Comparison of ENCODE assay signal across 19 cellular contexts in genomic region chr10:47440207-47440606, GRCh38. TPM values are rescaled to one million over a fixed set of nuclear protein-coding genes. Genes with fewer than 3 reads are reported as not detected.
A peak's percentile ranks its signal among the peaks of the same experiment; 100 is the strongest.
DNase-seq lines count a peak whose midpoint lies in the region; ATAC-seq, FAIRE-seq and TF ChIP-seq lines count a peak whose summit lies in the region.
"Had no signal": no experiment of that assay in that cellular context is flagged by ENCODE, and none has a peak within 500 bp of the region (broad histone marks: within the 10 kb centered on the region; RNA-seq: fewer than 3 reads in every experiment).

No MANE protein-coding gene starts in this region.

- no peak overlapping the region for H3K56ac ChIP-seq in mesendoderm (ENCODE audit: low read length)

- FAIRE-seq in bronchial epithelial cell (lab: Jason Lieb, UNC), result no peak
- FAIRE-seq: A549 had no signal

- TF ChIP-seq RAD21 in Ishikawa (IDR thresholded peaks at IDR 0.05; ENCODE audit: low read depth), result peak; percentile 15; the same call in 1 of the 2 replicates

- intact Hi-C loops in adrenal gland (cut with DNase I), result no loop called here

- H3K9ac ChIP-seq in mesendoderm (ENCODE audit: low read length), result no peak overlapping the region

- H3K4me2 ChIP-seq in mesendoderm (ENCODE audit: low read length), result no peak overlapping the region
- H3K4me2 ChIP-seq: A549 had no signal

- no peaks in the 10 kb centered on the region for H3K9me3 ChIP-seq in adrenal gland (replicated peaks in 1 of 3)

- TF ChIP-seq CTCF in bronchial epithelial cell (IDR thresholded peaks at IDR 0.05; ENCODE audit: insufficient read depth, low read length, severe bottlenecking) (no peak), adrenal gland (IDR thresholded peaks at IDR 0.05) (no peak)

- H3K36me3 ChIP-seq in bronchial epithelial cell (ENCODE audit: control insufficient read depth, insufficient read depth, low read length) (no peaks in the 10 kb centered on the region), mesendoderm (ENCODE audit: control insufficient read depth, insufficient read depth, low read length) (no peaks in the 10 kb centered on the region), adrenal gland (replicated peaks in 1 of 2) (no peaks in the 10 kb centered on the region)

- no peak overlapping the region for H3K23ac ChIP-seq in mesendoderm (ENCODE audit: low read length)

- no peak overlapping the region for H4K5ac ChIP-seq in mesendoderm (ENCODE audit: low read length)

- no peak overlapping the region for H2AK5ac ChIP-seq in mesendoderm (ENCODE audit: low read length)

- no peak overlapping the region for H2BK15ac ChIP-seq in mesendoderm (replicated peaks; ENCODE audit: low read depth)

- H4K8ac ChIP-seq in mesendoderm (ENCODE audit: low read depth, low read length), result no peak overlapping the region

- no peak overlapping the region for H2BK120ac ChIP-seq in mesendoderm (ENCODE audit: low read depth, low read length)

- TF ChIP-seq EP300 in Ishikawa (IDR thresholded peaks at IDR 0.05; ENCODE audit: borderline replicate concordance), result no peak

- no peak for TF ChIP-seq POLR2A in adrenal gland (IDR thresholded peaks at IDR 0.05)

- DNase-seq in ELF-1 (ENCODE audit: low read depth, low spot score) (peak; percentile 37), bronchial epithelial cell (ENCODE audit: low read depth) (peak; percentile 15), mesendoderm (peak; percentile 76), adrenal gland (no peak)
- DNase-seq: AML-193, COR-L47, DMS153, Kasumi-1, NCI-H1105 treated with DMSO at 0.1 percent for 48 hours, NCI-H1694 treated with DMSO at 0.1 percent for 48 hours, NCI-H446, PC-3 had no signal

- H3K79me2 ChIP-seq in mesendoderm (ENCODE audit: control insufficient read depth, insufficient read depth, low read length), result no peaks in the 10 kb centered on the region

- ATAC-seq in HG02759 (IDR thresholded peaks at IDR 0.05; ENCODE audit: unreplicated experiment) (no peak), GM21515 (IDR thresholded peaks at IDR 0.05; ENCODE audit: unreplicated experiment) (no peak)
- ATAC-seq: A549, PC-3 had no signal

- H3K4me1 ChIP-seq in mesendoderm (ENCODE audit: control insufficient read depth, low read depth, low read length) (no peaks in the 10 kb centered on the region), adrenal gland (replicated peaks in 1 of 2) (no peaks in the 10 kb centered on the region)

- H3K27ac ChIP-seq in mesendoderm (ENCODE audit: low read depth, low read length) (no peak overlapping the region), adrenal gland (no peak overlapping the region)
- H3K27ac ChIP-seq: A549, RWPE1 had no signal

- H3K18ac ChIP-seq in mesendoderm (ENCODE audit: low read length), result no peak overlapping the region

- H3K4me3 ChIP-seq in bronchial epithelial cell (ENCODE audit: low read depth, low read length), result no peak overlapping the region
- no peak overlapping the region for H3K4me3 ChIP-seq in mesendoderm (ENCODE audit: low read length)
- no peak overlapping the region for H3K4me3 ChIP-seq in adrenal gland
- H3K4me3 ChIP-seq: A549 had no signal

- H3K27me3 ChIP-seq in bronchial epithelial cell (ENCODE audit: control insufficient read depth, insufficient read depth, low read length) (no peaks in the 10 kb centered on the region), mesendoderm (ENCODE audit: insufficient read depth, low read length, poor library complexity) (no peaks in the 10 kb centered on the region), adrenal gland (no peaks in the 10 kb centered on the region)

- H3K4ac ChIP-seq in mesendoderm (ENCODE audit: low read depth, low read length), result no peak overlapping the region

- WGBS in mesendoderm (ENCODE audit: extremely low coverage, insufficient coverage, low lambda C conversion rate), result no CpG with 5 or more reads among the region's 4 CpGs
- 80 to 88% (median 83%) methylated on average over 4 of the region's 4 CpGs for WGBS in adrenal gland, 4 donors

- H2BK5ac ChIP-seq in mesendoderm (ENCODE audit: low read length), result no peak overlapping the region

- H3K79me1 ChIP-seq in mesendoderm (ENCODE audit: low read length), result no peaks in the 10 kb centered on the region

TF ChIP-seq in Ishikawa, 13 proteins besides CTCF, POLR2A, EP300 and RAD21:
- TF ChIP-seq EGR1 (IDR thresholded peaks at IDR 0.05), result no peak
- TF ChIP-seq CREB1 (IDR thresholded peaks at IDR 0.05; ENCODE audit: low read depth), result no peak
- no peak for TF ChIP-seq MAX (IDR thresholded peaks at IDR 0.05)
- no peak for TF ChIP-seq TAF1 (IDR thresholded peaks at IDR 0.05; ENCODE audit: low read depth)
- TF ChIP-seq ZBTB7A (IDR thresholded peaks at IDR 0.05; ENCODE audit: low read depth), result no peak
- no peak for TF ChIP-seq TEAD4 (IDR thresholded peaks at IDR 0.05)
- no peak for TF ChIP-seq FOXM1 (IDR thresholded peaks at IDR 0.05; ENCODE audit: borderline replicate concordance, low read depth)
- no peak for TF ChIP-seq TCF12 (IDR thresholded peaks at IDR 0.05; ENCODE audit: low read depth)
- TF ChIP-seq USF1 (IDR thresholded peaks at IDR 0.05), result no peak
- TF ChIP-seq REST (IDR thresholded peaks at IDR 0.05; ENCODE audit: low read depth), result no peak
- TF ChIP-seq NFIC (IDR thresholded peaks at IDR 0.05), result no peak
- no peak for TF ChIP-seq YY1 (IDR thresholded peaks at IDR 0.05; ENCODE audit: low read depth)
- no peak for TF ChIP-seq CEBPB (IDR thresholded peaks at IDR 0.05)
TF ChIP-seq in Ishikawa: peak in this region for 0.

RNA-seq across cellular contexts. Expression of gene ANXA8, which starts 43.7 kb away (rescaled TPM):
- total RNA-seq in bronchial epithelial cell, result 79.4 and 176 TPM in 2 replicates
- 0.37 TPM for polyA plus RNA-seq in mesendoderm (2013, experiment 1 of 2)
- polyA plus RNA-seq in mesendoderm (2013, experiment 2 of 2), result 0.55 TPM
- total RNA-seq in adrenal gland, result 1 to 10 TPM in 4 of 8 donors, under 1 TPM in 2, not detected in 2; 0.42 to 2.2 (median 1.3) TPM
- under 1 TPM; 0.33 to 0.81 (median 0.56) TPM for polyA plus RNA-seq in adrenal gland
- total RNA-seq: G401 had no signal

RNA-seq across cellular contexts. Expression of gene FAM25G, which starts 51.3 kb away (rescaled TPM):
- total RNA-seq in bronchial epithelial cell, result 1.4 TPM in 1 of 2 replicates, not detected in the other
- 0.28 TPM for polyA plus RNA-seq in mesendoderm (2013, experiment 1 of 2)
- not detected for polyA plus RNA-seq in mesendoderm (2013, experiment 2 of 2)
- total RNA-seq in adrenal gland, result not detected
- not detected for polyA plus RNA-seq in adrenal gland
- total RNA-seq: G401, PC-3 had no signal
- polyA plus RNA-seq: A549, CD14-positive monocyte had no signal

RNA-seq across cellular contexts. Expression of gene ZNF488, which starts 56.1 kb away (rescaled TPM):
- under 0.01 and 0.13 TPM in 2 replicates for total RNA-seq in bronchial epithelial cell
- 2.9 TPM for polyA plus RNA-seq in mesendoderm (2013, experiment 1 of 2)
- polyA plus RNA-seq in mesendoderm (2013, experiment 2 of 2), result 3.2 TPM
- total RNA-seq in adrenal gland, result under 1 TPM in 5 of 8 donors, not detected in 3; 0.11 to 0.20 (median 0.14) TPM
- polyA plus RNA-seq in adrenal gland, result under 1 TPM; 0.03 to 0.08 (median 0.07) TPM
- total RNA-seq: G401 had no signal
- polyA plus RNA-seq: CD14-positive monocyte had no signal

Comparison
In these comparisons a context has a peak if more than half of its experiments do, and no peak if none do; other contexts are left out.
1. DNase-seq: peak in ELF-1 (single experiment), bronchial epithelial cell (single experiment) and mesendoderm (single experiment); none in adrenal gland (0 of 7).
2. RNA of gene ANXA8, which starts 43.7 kb away (total RNA-seq): 79.4 to 176 TPM in bronchial epithelial cell; 0.42 to 2.2 TPM in adrenal gland; every median in the first group is over 10 times any median in the second.